Comparison of ENCODE assay signal across 8 cellular contexts in genomic region chr3:155853214-155854146, GRCh38. TPM values are rescaled to one million over a fixed set of nuclear protein-coding genes. Genes with fewer than 3 reads are reported as not detected.
A peak's percentile ranks its signal among the peaks of the same experiment; 100 is the strongest.
DNase-seq lines count a peak whose midpoint lies in the region; ATAC-seq, FAIRE-seq and TF ChIP-seq lines count a peak whose summit lies in the region.

No MANE protein-coding gene starts in this region.

- H3K4me1 ChIP-seq in osteoblast (ENCODE audit: insufficient read depth, low read length), result peaks cover 18% of the 10 kb centered on the region

- peaks cover 53% of the 10 kb centered on the region for H3K79me2 ChIP-seq in osteoblast (ENCODE audit: insufficient read depth, low read length)

- H2AFZ ChIP-seq in osteoblast (ENCODE audit: low read length), result peak overlapping the region; percentile 93

- no peak for TF ChIP-seq CTCF in osteoblast (IDR thresholded peaks at IDR 0.05; ENCODE audit: extremely low read depth, low read depth, low read length)

- peak overlapping the region; percentile 94 for H3K4me3 ChIP-seq in osteoblast (ENCODE audit: insufficient read depth, low read length)

- peak overlapping the region; percentile 85 for H3K27ac ChIP-seq in osteoblast (ENCODE audit: low read depth, low read length)

- no peaks in the 10 kb centered on the region for H3K36me3 ChIP-seq in osteoblast (ENCODE audit: insufficient read depth, low read length)

- no peaks in the 10 kb centered on the region for H3K9me3 ChIP-seq in osteoblast (ENCODE audit: low read depth, low read length)

- H3K27me3 ChIP-seq in osteoblast (ENCODE audit: insufficient read depth, low read length), result no peaks in the 10 kb centered on the region

- FAIRE-seq in GM12891 (lab: Jason Lieb, UNC), result no peak

- no peak; the same call in 1 of the 2 replicates for TF ChIP-seq POLR2A in GM12891 (IDR thresholded peaks at IDR 0.05; ENCODE audit: low read depth, low read length)

- peaks cover 17% of the 10 kb centered on the region for H4K20me1 ChIP-seq in osteoblast (ENCODE audit: insufficient read depth, low read length)

- DNase-seq in D341Med (ENCODE audit: low spot score) (peak; percentile 55), Kasumi-1 (lab: John Stamatoyannopoulos, UW) (peak; percentile 17 to 60), germinal center (ENCODE audit: low spot score) (peak; percentile 27), osteoblast (ENCODE audit: insufficient read length, low spot score, missing footprints) (no peak), GM12891 (ENCODE audit: insufficient read length, low spot score) (no peak)
- peak; percentile 60 for DNase-seq in activated T-cell treated with anti-CD3 and anti-CD28 coated beads, Interleukin-2, amount 50 U/mL, for 48 hours

- peak overlapping the region; percentile 98 for H3K4me2 ChIP-seq in osteoblast (ENCODE audit: insufficient read depth, low read length)

- ATAC-seq in GM21576 (IDR thresholded peaks at IDR 0.05; ENCODE audit: unreplicated experiment), result peak; percentile 4
- ATAC-seq in GM19324 (IDR thresholded peaks at IDR 0.05; ENCODE audit: low FRiP score, unreplicated experiment), result no peak

TF ChIP-seq in GM12891, 5 proteins besides CTCF, POLR2A, EP300 and RAD21:
- no peak for TF ChIP-seq TAF1 (IDR thresholded peaks at IDR 0.05; ENCODE audit: low read depth, low read length)
- TF ChIP-seq PAX5 (IDR thresholded peaks at IDR 0.05; ENCODE audit: insufficient read depth, low read length, severe bottlenecking), result no peak
- TF ChIP-seq POLR2AphosphoS5 (IDR thresholded peaks at IDR 0.05; ENCODE audit: low read depth, low read length), result no peak
- TF ChIP-seq POU2F2 (IDR thresholded peaks at IDR 0.05; ENCODE audit: low read depth, low read length), result no peak
- TF ChIP-seq SPI1 (IDR thresholded peaks at IDR 0.05; ENCODE audit: low read depth, low read length), result no peak
TF ChIP-seq in GM12891: peak in this region for 0.

RNA-seq across cellular contexts. Expression of gene SLC33A1, which starts 0.7 kb away (rescaled TPM):
- total RNA-seq in osteoblast, result 35.7 and 36.9 TPM in 2 replicates
- polyA plus RNA-seq in GM12891 (2012; ENCODE audit: low read depth, missing spikeins), result 7.4 TPM

RNA-seq across cellular contexts. Expression of gene GMPS, which starts 17.0 kb away (rescaled TPM):
- total RNA-seq in osteoblast, result 41.3 and 43.9 TPM in 2 replicates
- polyA plus RNA-seq in GM12891 (2012; ENCODE audit: low read depth, missing spikeins), result 65.7 TPM

RNA-seq across cellular contexts. Expression of gene C3orf33, which starts 47.4 kb away (rescaled TPM):
- total RNA-seq in osteoblast, result 2.5 and 4.7 TPM in 2 replicates
- polyA plus RNA-seq in GM12891 (2012; ENCODE audit: low read depth, missing spikeins), result 0.71 TPM

Comparison
In these comparisons a context has a peak if more than half of its experiments do, and no peak if none do; other contexts are left out.
1. DNase-seq: peak in D341Med (single experiment), Kasumi-1 (2 of 2), activated T-cell treated with anti-CD3 and anti-CD28 coated beads, Interleukin-2, amount 50 U/mL, for 48 hours (2 of 2) and germinal center (single experiment); none in osteoblast (single experiment) and GM12891 (single experiment).